In genomic region chr12:7935464-7935772, GRCh38 we compare ENCODE assay signal across 8 cellular contexts. TPM values are rescaled to one million over a fixed set of nuclear protein-coding genes. Genes with fewer than 3 reads are reported as not detected.
A peak's percentile ranks its signal among the peaks of the same experiment; 100 is the strongest.
DNase-seq lines count a peak whose midpoint lies in the region; ATAC-seq and TF ChIP-seq lines count a peak whose summit lies in the region.

No MANE protein-coding gene starts in this region.

- H3K27ac Mint-ChIP-seq in activated naive CD8-positive, alpha-beta T cell treated with anti-CD3 and anti-CD28 coated beads, Interleukin-2, amount 50 U/mL, for 24 hours = no peak overlapping the region

- no peaks in the 10 kb centered on the region for H3K9me3 Mint-ChIP-seq in activated naive CD8-positive, alpha-beta T cell treated with anti-CD3 and anti-CD28 coated beads, Interleukin-2, amount 50 U/mL, for 24 hours

- TF ChIP-seq CTCF in BJ (IDR thresholded peaks at IDR 0.05; ENCODE audit: insufficient read depth, low read depth, low read length) = no peak
- no peak for TF ChIP-seq CTCF in mucosa of descending colon (IDR thresholded peaks at IDR 0.05)

- peaks cover 8% of the 10 kb centered on the region for H3K36me3 ChIP-seq in BJ (ENCODE audit: control insufficient read depth, insufficient read depth, low read length)
- H3K36me3 ChIP-seq in endocrine pancreas (ENCODE audit: control insufficient read depth, insufficient read depth, low read length) = no peaks in the 10 kb centered on the region
- H3K36me3 ChIP-seq in neuron (ENCODE audit: insufficient read depth, low read length) = peaks cover 20% of the 10 kb centered on the region
- H3K36me3 ChIP-seq in mucosa of descending colon (ENCODE audit: low read depth) = no peaks in the 10 kb centered on the region

- peaks cover 13% of the 10 kb centered on the region for H3K36me3 Mint-ChIP-seq in activated naive CD8-positive, alpha-beta T cell treated with anti-CD3 and anti-CD28 coated beads, Interleukin-2, amount 50 U/mL, for 24 hours (ENCODE audit: low read depth)

- peak overlapping the region; percentile 5 for H2AFZ ChIP-seq in neuron (ENCODE audit: low read depth, low read length)

- H3K4me1 ChIP-seq in endocrine pancreas (ENCODE audit: control insufficient read depth, insufficient read depth, low read length) = no peaks in the 10 kb centered on the region
- peaks cover 33% of the 10 kb centered on the region for H3K4me1 ChIP-seq in neuron (ENCODE audit: insufficient read depth, low read length)
- H3K4me1 ChIP-seq in mucosa of descending colon (ENCODE audit: low read depth) = no peaks in the 10 kb centered on the region

- H3K9ac ChIP-seq in endocrine pancreas (ENCODE audit: control insufficient read depth, insufficient read depth, low read length) = peak overlapping the region; percentile 2

- ATAC-seq in activated naive CD8-positive, alpha-beta T cell treated with anti-CD3 and anti-CD28 coated beads, Interleukin-2, amount 50 U/mL, for 24 hours = no peak
- no peak for ATAC-seq in mucosa of descending colon

- no peak for DNase-seq in BJ (ENCODE audit: low read depth)
- no peak for DNase-seq in Jurkat, Clone E6-1 (ENCODE audit: low read depth, low spot score)
- no peak for DNase-seq in activated naive CD8-positive, alpha-beta T cell treated with anti-CD3 and anti-CD28 coated beads, Interleukin-2, amount 50 U/mL, for 24 hours
- no peak for DNase-seq in HUDEP-2 (lab: John Stamatoyannopoulos, UW; ENCODE audit: unreplicated experiment in 76 of 76)
- DNase-seq in mucosa of descending colon = no peak
- DNase-seq in NCI-H1694 (lab: John Stamatoyannopoulos, UW) = no peak

- intact Hi-C loops in mucosa of descending colon (cut with DNase I, micrococcal nuclease) = loop anchor here in 1 of 2 donors (10.0 kb wide), 1 partner anchor 59 kb away; no protein-coding TSS in a partner anchor

- H3K27me3 ChIP-seq in BJ (ENCODE audit: control insufficient read depth, insufficient read depth, low read length) (no peaks in the 10 kb centered on the region), endocrine pancreas (ENCODE audit: control insufficient read depth, insufficient read depth, low read length) (no peaks in the 10 kb centered on the region), neuron (ENCODE audit: insufficient read depth, low read length) (no peaks in the 10 kb centered on the region)

- H3K4me3 ChIP-seq in BJ (ENCODE audit: low read depth, low read length) (peak overlapping the region; percentile 75), endocrine pancreas (ENCODE audit: control insufficient read depth, insufficient read depth, low read length) (peak overlapping the region; percentile 81), neuron (ENCODE audit: low read length) (peak overlapping the region; percentile 70), mucosa of descending colon (no peak overlapping the region)
- peak overlapping the region; percentile 52 for H3K4me3 ChIP-seq in Jurkat, Clone E6-1 (ENCODE audit: low read length)

- POLR2A ChIA-PET in BJ (lab: Charles Lee) = interaction anchor here (0.7 to 1.6 kb wide), 4 partner anchors 25 to 461 kb away, joined by 8 to 105 read pairs (median 18); no protein-coding TSS in a partner anchor

- H3K9me3 ChIP-seq in endocrine pancreas (ENCODE audit: control insufficient read depth, low read length) (no peaks in the 10 kb centered on the region), neuron (ENCODE audit: low read length) (no peaks in the 10 kb centered on the region), mucosa of descending colon (no peaks in the 10 kb centered on the region)

- H3K4me3 Mint-ChIP-seq in activated naive CD8-positive, alpha-beta T cell treated with anti-CD3 and anti-CD28 coated beads, Interleukin-2, amount 50 U/mL, for 24 hours = no peak overlapping the region

- CTCF ChIA-PET in BJ (lab: Yijun Ruan, JAX) = interaction anchor here (1.2 to 3.8 kb wide), 4 partner anchors 12 to 59 kb away, joined by 4 to 30 read pairs (median 18); no protein-coding TSS in a partner anchor

- no peaks in the 10 kb centered on the region for H3K27me3 Mint-ChIP-seq in activated naive CD8-positive, alpha-beta T cell treated with anti-CD3 and anti-CD28 coated beads, Interleukin-2, amount 50 U/mL, for 24 hours

- peaks cover 21% of the 10 kb centered on the region for H3K4me1 Mint-ChIP-seq in activated naive CD8-positive, alpha-beta T cell treated with anti-CD3 and anti-CD28 coated beads, Interleukin-2, amount 50 U/mL, for 24 hours

RNA-seq across cellular contexts. Expression of gene SLC2A3, which starts 0.6 kb away (rescaled TPM):
- polyA plus RNA-seq in BJ (2011; rRNA removed) = 40.1 and 57.3 TPM in 2 replicates
- 73.1 and 83.9 TPM in 2 replicates for polyA minus RNA-seq in BJ (2011; rRNA and poly(A)+ RNA removed)
- 9.5 TPM for polyA plus RNA-seq in Jurkat, Clone E6-1 (2012; ENCODE audit: insufficient read depth, insufficient read length)
- total RNA-seq in mucosa of descending colon = 10 to 100 TPM; 11.9 to 19.9 (median 18.0) TPM
